1 cellular context compared by ENCODE assay signal in genomic region chr19:35095667-35096368, GRCh38.
TF ChIP-seq lines count a peak whose summit lies in the region.

No MANE protein-coding gene starts in this region.

TF ChIP-seq in K562, 482 proteins besides CTCF, POLR2A, EP300 and RAD21 (continued from another document):
- TF ChIP-seq MGA (IDR thresholded peaks at IDR 0.05) (no peak), TFE3 (CRISPR knock-in tag; IDR thresholded peaks at IDR 0.05) (no peak), PHF8 (IDR thresholded peaks at IDR 0.05; ENCODE audit: borderline replicate concordance, low read length) (no peak), ZNF165 (CRISPR knock-in tag; IDR thresholded peaks at IDR 0.05; ENCODE audit: borderline replicate concordance) (no peak), E2F4 (CRISPR knock-in tag; IDR thresholded peaks at IDR 0.05; ENCODE audit: low read depth) (no peak), ZNF217 (CRISPR knock-in tag; IDR thresholded peaks at IDR 0.05) (no peak), BACH1 (tag; IDR thresholded peaks at IDR 0.05) (no peak), MECOM (CRISPR knock-in tag; IDR thresholded peaks at IDR 0.05) (no peak), ZNF398 (CRISPR knock-in tag; IDR thresholded peaks at IDR 0.05) (no peak), TCF3 (CRISPR knock-in tag; IDR thresholded peaks at IDR 0.05) (no peak), SMAD4 (CRISPR knock-in tag; conservative IDR thresholded peaks at IDR 0.05) (no peak), PCBP1 (IDR thresholded peaks at IDR 0.05; ENCODE audit: low read depth, low read length, poor library complexity, severe bottlenecking) (no peak), BHLHE40 (IDR thresholded peaks at IDR 0.05; ENCODE audit: low read length) (no peak), ZNF174 (CRISPR knock-in tag; IDR thresholded peaks at IDR 0.05) (no peak), ID3 (CRISPR knock-in tag; IDR thresholded peaks at IDR 0.05) (no peak), ID3 (tag; IDR thresholded peaks at IDR 0.05) (no peak), KLF10 (CRISPR knock-in tag; IDR thresholded peaks at IDR 0.05) (no peak), ZNF407 (IDR thresholded peaks at IDR 0.05; ENCODE audit: low read depth) (0 out of 2 replicates have a peak, but pooled peaks have one; percentile 26), HINFP (tag; conservative IDR thresholded peaks at IDR 0.05; ENCODE audit: low read depth) (peak; percentile 58), SETDB1 (IDR thresholded peaks at IDR 0.05; ENCODE audit: low read length) (no peak), ZNF778 (CRISPR knock-in tag; IDR thresholded peaks at IDR 0.05) (no peak), MCM7 (IDR thresholded peaks at IDR 0.05) (no peak), ZNF512 (tag; IDR thresholded peaks at IDR 0.05) (peak; percentile 99), NFE2L1 (tag; IDR thresholded peaks at IDR 0.05; ENCODE audit: borderline replicate concordance, low read depth) (no peak)
TF ChIP-seq in K562: peak in this region for 11.
